8 cellular contexts compared by ENCODE assay signal in genomic region chr13:102597029-102598015, GRCh38. TPM values are rescaled to one million over a fixed set of nuclear protein-coding genes. Genes with fewer than 3 reads are reported as not detected.
DNase-seq lines count a peak whose midpoint lies in the region; ATAC-seq and TF ChIP-seq lines count a peak whose summit lies in the region.

No MANE protein-coding gene starts in this region.

- TF ChIP-seq POLR2A in ovary (IDR thresholded peaks at IDR 0.05) = no peak

- H3K27ac ChIP-seq in ovary = peak overlapping the region; percentile 56 to 97

- no peaks in the 10 kb centered on the region for H3K9me3 ChIP-seq in ovary

- H3K4me1 ChIP-seq in ovary (ENCODE audit: insufficient read depth) = peaks cover 6% of the 10 kb centered on the region

- peak; percentile 25 for ATAC-seq in HG02763 (IDR thresholded peaks at IDR 0.05; ENCODE audit: unreplicated experiment)

- 0 to 1% (median 1%) methylated on average over 31 to 70 of the region's 70 CpGs for WGBS in ovary, 3 donors

- no peak for TF ChIP-seq EP300 in ovary (IDR thresholded peaks at IDR 0.05)

- no peaks in the 10 kb centered on the region for H3K27me3 ChIP-seq in ovary

- intact Hi-C loops in ovary (cut with DNase I) = loop anchor here in 1 of 4 donors (5.0 kb wide), 1 partner anchor 245 kb away; no protein-coding TSS in a partner anchor

- peak; percentile 13 for DNase-seq in activated naive CD4-positive, alpha-beta T cell treated with Interleukin-2 at 50 U/mL for 16 hours
- DNase-seq in activated naive CD4-positive, alpha-beta T cell (lab: John Stamatoyannopoulos, UW) = no peak
- DNase-seq in NCI-H526 treated with DMSO at 0.1 percent for 48 hours (lab: John Stamatoyannopoulos, UW) (peak; percentile 43), activated gamma-delta T cell treated with Interleukin-2 at 50 U/mL for 16 hours (peak; percentile 10), glomerular visceral epithelial cell (ENCODE audit: extremely low spot score) (peak; percentile 26), ovary (peak in 3 of 5 donors; percentile 33 to 63 (median 60)), NCI-H2081 treated with DMSO at 0.1 percent for 48 hours (lab: John Stamatoyannopoulos, UW) (no peak)

- peak overlapping the region; percentile 97 for H3K4me3 ChIP-seq in ovary

- TF ChIP-seq CTCF in ovary (IDR thresholded peaks at IDR 0.05) = no peak

- H3K36me3 ChIP-seq in ovary = no peaks in the 10 kb centered on the region

RNA-seq across cellular contexts. Expression of gene TPP2, which starts 0.5 kb away (rescaled TPM):
- total RNA-seq in ovary = 10 to 100 TPM; 27.8 to 50.7 (median 36.5) TPM
- polyA plus RNA-seq in ovary = 10 to 100 TPM; 24.0 to 32.3 TPM

Comparison
In these comparisons a context has a peak if more than half of its experiments do, and no peak if none do; other contexts are left out.
1. DNase-seq: peak in activated naive CD4-positive, alpha-beta T cell treated with Interleukin-2 at 50 U/mL for 16 hours (single experiment), NCI-H526 treated with DMSO at 0.1 percent for 48 hours (single experiment), activated gamma-delta T cell treated with Interleukin-2 at 50 U/mL for 16 hours (single experiment), glomerular visceral epithelial cell (single experiment) and ovary (3 of 5); none in activated naive CD4-positive, alpha-beta T cell (0 of 4) and NCI-H2081 treated with DMSO at 0.1 percent for 48 hours (single experiment).